11 cellular contexts compared by ENCODE assay signal in the genomic region with DNA sequence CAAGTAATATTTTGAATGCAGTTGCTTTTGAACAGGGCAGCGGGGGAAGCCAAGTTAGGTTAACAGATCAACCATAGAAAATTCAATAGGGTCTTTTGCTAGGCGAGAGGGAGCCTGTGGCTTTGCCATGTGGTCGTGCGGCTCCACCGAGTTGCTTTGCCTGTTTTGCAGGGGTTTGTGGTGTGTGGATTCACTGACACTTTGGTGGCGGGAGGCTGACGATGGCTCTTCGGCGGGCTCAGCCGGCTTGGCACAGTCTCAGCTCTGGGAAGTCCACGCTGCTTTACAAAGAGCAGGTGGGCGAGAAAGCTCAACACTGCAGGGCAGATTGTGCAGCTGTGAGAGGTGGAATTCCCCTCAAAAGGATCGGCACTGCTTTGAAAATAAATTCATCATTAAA.
DNase-seq lines count a peak whose midpoint lies in the region; ATAC-seq and TF ChIP-seq lines count a peak whose summit lies in the region.
"Had no signal": no experiment of that assay in that cellular context is flagged by ENCODE, and none has a peak within 500 bp of the region (broad histone marks: within the 10 kb centered on the region; RNA-seq: fewer than 3 reads in every experiment).

No MANE protein-coding gene starts in this region.

- H3K27me3 Mint-ChIP-seq in WTC11 (ENCODE audit: low read depth): no peaks in the 10 kb centered on the region
- no peaks in the 10 kb centered on the region for H3K27me3 Mint-ChIP-seq in endothelial cell (ENCODE audit: unreplicated experiment)

- H3K36me3 Mint-ChIP-seq in WTC11 (no peaks in the 10 kb centered on the region), endothelial cell (ENCODE audit: low read depth, unreplicated experiment) (no peaks in the 10 kb centered on the region)

- H3K4me3 ChIP-seq in Jurkat, Clone E6-1 (ENCODE audit: low read length): peak overlapping the region; percentile 34
- H3K4me3 ChIP-seq: MG63 had no signal

- peak; percentile 89 for DNase-seq in Jurkat, Clone E6-1 (ENCODE audit: low read depth, low spot score)
- DNase-seq in WTC11 (ENCODE audit: low spot score): no peak
- peak; percentile 36 for DNase-seq in activated naive CD8-positive, alpha-beta T cell treated with anti-CD3 and anti-CD28 coated beads, Interleukin-2, amount 50 U/mL, for 16 hours (ENCODE audit: low read depth, low spot score)
- DNase-seq in stimulated activated CD4-positive, alpha-beta T cell treated with anti-CD3 and anti-CD28 coated beads, Interleukin-1b, Interleukin-23, amount 100 ng/mL, for 48 hours: peak; percentile 24
- DNase-seq in endothelial cell (ENCODE audit: low spot score): no peak
- no peak for DNase-seq in nucleus accumbens (lab: John Stamatoyannopoulos, UW)
- no peak for DNase-seq in occipital lobe (lab: John Stamatoyannopoulos, UW)
- DNase-seq: C1 segment of cervical spinal cord, MG63, T-helper 9 cell had no signal

- H3K4me1 Mint-ChIP-seq in WTC11 (peaks cover 9% of the 10 kb centered on the region), endothelial cell (ENCODE audit: unreplicated experiment) (no peaks in the 10 kb centered on the region)

- TF ChIP-seq CTCF in WTC11 (IDR thresholded peaks at IDR 0.05): no peak
- TF ChIP-seq CTCF in endothelial cell (IDR thresholded peaks at IDR 0.05; ENCODE audit: unreplicated experiment): no peak

- H3K9me3 Mint-ChIP-seq in WTC11: no peaks in the 10 kb centered on the region
- H3K9me3 Mint-ChIP-seq in endothelial cell (ENCODE audit: unreplicated experiment): no peaks in the 10 kb centered on the region

- CTCF ChIA-PET in WTC11 (lab: Charles Lee): no interaction called here

- H3K27ac Mint-ChIP-seq in WTC11: no peak overlapping the region
- H3K27ac Mint-ChIP-seq in endothelial cell (ENCODE audit: unreplicated experiment): no peak overlapping the region

- POLR2A ChIA-PET in WTC11 (lab: Charles Lee): no interaction called here

- ATAC-seq in WTC11: peak; percentile 28; the same call in 1 of the 2 replicates
- ATAC-seq in HG02588 (IDR thresholded peaks at IDR 0.05; ENCODE audit: unreplicated experiment): no peak

- H3K4me3 Mint-ChIP-seq in WTC11 (no peak overlapping the region), endothelial cell (ENCODE audit: unreplicated experiment) (no peak overlapping the region)

TF ChIP-seq in WTC11, 78 proteins besides CTCF, POLR2A, EP300 and RAD21:
- TF ChIP-seq CREB1 (CRISPR knock-in tag; IDR thresholded peaks at IDR 0.05): no peak
- TF ChIP-seq, protein P1, sequence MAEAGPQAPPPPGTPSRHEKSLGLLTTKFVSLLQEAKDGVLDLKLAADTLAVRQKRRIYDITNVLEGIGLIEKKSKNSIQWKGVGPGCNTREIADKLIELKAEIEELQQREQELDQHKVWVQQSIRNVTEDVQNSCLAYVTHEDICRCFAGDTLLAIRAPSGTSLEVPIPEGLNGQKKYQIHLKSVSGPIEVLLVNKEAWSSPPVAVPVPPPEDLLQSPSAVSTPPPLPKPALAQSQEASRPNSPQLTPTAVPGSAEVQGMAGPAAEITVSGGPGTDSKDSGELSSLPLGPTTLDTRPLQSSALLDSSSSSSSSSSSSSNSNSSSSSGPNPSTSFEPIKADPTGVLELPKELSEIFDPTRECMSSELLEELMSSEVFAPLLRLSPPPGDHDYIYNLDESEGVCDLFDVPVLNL (CRISPR knock-in tag; IDR thresholded peaks at IDR 0.05; ENCODE audit: borderline replicate concordance, low read depth): no peak
- TF ChIP-seq SMAD4 (CRISPR knock-in tag; IDR thresholded peaks at IDR 0.05): no peak
- TF ChIP-seq, protein P2, sequence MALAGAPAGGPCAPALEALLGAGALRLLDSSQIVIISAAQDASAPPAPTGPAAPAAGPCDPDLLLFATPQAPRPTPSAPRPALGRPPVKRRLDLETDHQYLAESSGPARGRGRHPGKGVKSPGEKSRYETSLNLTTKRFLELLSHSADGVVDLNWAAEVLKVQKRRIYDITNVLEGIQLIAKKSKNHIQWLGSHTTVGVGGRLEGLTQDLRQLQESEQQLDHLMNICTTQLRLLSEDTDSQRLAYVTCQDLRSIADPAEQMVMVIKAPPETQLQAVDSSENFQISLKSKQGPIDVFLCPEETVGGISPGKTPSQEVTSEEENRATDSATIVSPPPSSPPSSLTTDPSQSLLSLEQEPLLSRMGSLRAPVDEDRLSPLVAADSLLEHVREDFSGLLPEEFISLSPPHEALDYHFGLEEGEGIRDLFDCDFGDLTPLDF (CRISPR knock-in tag; IDR thresholded peaks at IDR 0.05): no peak
- TF ChIP-seq SMAD3 (CRISPR knock-in tag; IDR thresholded peaks at IDR 0.05; ENCODE audit: borderline replicate concordance): no peak
- TF ChIP-seq, protein P3, sequence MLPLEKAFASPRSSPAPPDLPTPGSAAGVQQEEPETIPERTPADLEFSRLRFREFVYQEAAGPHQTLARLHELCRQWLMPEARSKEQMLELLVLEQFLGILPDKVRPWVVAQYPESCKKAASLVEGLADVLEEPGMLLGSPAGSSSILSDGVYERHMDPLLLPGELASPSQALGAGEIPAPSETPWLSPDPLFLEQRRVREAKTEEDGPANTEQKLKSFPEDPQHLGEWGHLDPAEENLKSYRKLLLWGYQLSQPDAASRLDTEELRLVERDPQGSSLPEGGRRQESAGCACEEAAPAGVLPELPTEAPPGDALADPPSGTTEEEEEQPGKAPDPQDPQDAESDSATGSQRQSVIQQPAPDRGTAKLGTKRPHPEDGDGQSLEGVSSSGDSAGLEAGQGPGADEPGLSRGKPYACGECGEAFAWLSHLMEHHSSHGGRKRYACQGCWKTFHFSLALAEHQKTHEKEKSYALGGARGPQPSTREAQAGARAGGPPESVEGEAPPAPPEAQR (CRISPR knock-in tag; IDR thresholded peaks at IDR 0.05): no peak
- no peak for TF ChIP-seq KAT7 (CRISPR knock-in tag; IDR thresholded peaks at IDR 0.05; ENCODE audit: borderline replicate concordance)

Comparison
In these comparisons a context has a peak if more than half of its experiments do, and no peak if none do; other contexts are left out.
1. DNase-seq: peak in Jurkat, Clone E6-1 (single experiment), activated naive CD8-positive, alpha-beta T cell treated with anti-CD3 and anti-CD28 coated beads, Interleukin-2, amount 50 U/mL, for 16 hours (single experiment) and stimulated activated CD4-positive, alpha-beta T cell treated with anti-CD3 and anti-CD28 coated beads, Interleukin-1b, Interleukin-23, amount 100 ng/mL, for 48 hours (single experiment); none in WTC11 (single experiment), endothelial cell (single experiment), nucleus accumbens (0 of 56) and occipital lobe (single experiment).